In genomic region chr20:47985092-47985850, GRCh38 we compare ENCODE assay signal across 16 cellular contexts.
A peak's percentile ranks its signal among the peaks of the same experiment; 100 is the strongest.
DNase-seq lines count a peak whose midpoint lies in the region; ATAC-seq and TF ChIP-seq lines count a peak whose summit lies in the region.
"Had no signal": no experiment of that assay in that cellular context is flagged by ENCODE, and none has a peak within 500 bp of the region (broad histone marks: within the 10 kb centered on the region; RNA-seq: fewer than 3 reads in every experiment).

No MANE protein-coding gene starts in this region.

- H3K9me3 Mint-ChIP-seq in GM23338 = peaks cover 4% of the 10 kb centered on the region; the same call in 1 of the 3 replicates
- no peaks in the 10 kb centered on the region for H3K9me3 Mint-ChIP-seq in stimulated activated naive B cell treated with anti-CD40 and anti-IgM and Interleukin-4, amounts not matched to agents 10 μg/mL and 1 μg/mL and 100 μg/mL, for 72 hours
- H3K9me3 Mint-ChIP-seq: activated T-helper 1 cell treated with anti-CD3 and anti-CD28 coated beads, Interleukin-12 subunit alpha, Interleukin-12 subunit beta, Interleukin-2, Interleukin-4 antibody, amounts not matched to agents 30 ng/mL and 10 ng/mL and 1 ng/mL, durations not matched to agents 14 hours and 24 hours and 36 hours; CD8-positive, alpha-beta T cell had no signal

- DNase-seq in ACHN = peak; percentile 19
- DNase-seq in GM23338 (ENCODE audit: low spot score) = peak; percentile 68
- DNase-seq in RWPE2 (ENCODE audit: low spot score) = peak; percentile 79
- peak; percentile 72 for DNase-seq in hepatocyte (ENCODE audit: low spot score)
- no peak for DNase-seq in GM13977 (ENCODE audit: low spot score)
- no peak for DNase-seq in substantia nigra (lab: John Stamatoyannopoulos, UW)
- DNase-seq in SKM-1 treated with dmso at 0.1 percent for 144 hours (lab: John Stamatoyannopoulos, UW; ENCODE audit: unreplicated experiment) = no peak
- no peak for DNase-seq in stimulated activated naive B cell treated with anti-CD40 and anti-IgM and Interleukin-4, amounts not matched to agents 10 μg/mL and 1 μg/mL and 100 μg/mL, for 72 hours
- DNase-seq: brain microvascular endothelial cell; CD8-positive, alpha-beta T cell; naive B cell; NCI-H69 had no signal

- H3K27me3 ChIP-seq in GM23338 (ENCODE audit: insufficient read depth) (no peaks in the 10 kb centered on the region), RWPE2 (ENCODE audit: insufficient read depth, poor library complexity, severe bottlenecking) (no peaks in the 10 kb centered on the region), hepatocyte (no peaks in the 10 kb centered on the region)
- H3K27me3 ChIP-seq: brain microvascular endothelial cell, upper lobe of left lung had no signal

- H3K27ac Mint-ChIP-seq in GM23338 = no peak overlapping the region
- H3K27ac Mint-ChIP-seq in stimulated activated naive B cell treated with anti-CD40 and anti-IgM and Interleukin-4, amounts not matched to agents 10 μg/mL and 1 μg/mL and 100 μg/mL, for 72 hours = no peak overlapping the region
- H3K27ac Mint-ChIP-seq: activated T-helper 1 cell treated with anti-CD3 and anti-CD28 coated beads, Interleukin-12 subunit alpha, Interleukin-12 subunit beta, Interleukin-2, Interleukin-4 antibody, amounts not matched to agents 30 ng/mL and 10 ng/mL and 1 ng/mL, durations not matched to agents 14 hours and 24 hours and 36 hours; CD8-positive, alpha-beta T cell had no signal

- WGBS in hepatocyte (ENCODE audit: low lambda C conversion rate, missing lambda C conversion rate) = 71% methylated on average over 7 of the region's 7 CpGs

- H3K4me3 Mint-ChIP-seq in GM23338 = no peak overlapping the region
- no peak overlapping the region for H3K4me3 Mint-ChIP-seq in stimulated activated naive B cell treated with anti-CD40 and anti-IgM and Interleukin-4, amounts not matched to agents 10 μg/mL and 1 μg/mL and 100 μg/mL, for 72 hours
- H3K4me3 Mint-ChIP-seq: activated T-helper 1 cell treated with anti-CD3 and anti-CD28 coated beads, Interleukin-12 subunit alpha, Interleukin-12 subunit beta, Interleukin-2, Interleukin-4 antibody, amounts not matched to agents 30 ng/mL and 10 ng/mL and 1 ng/mL, durations not matched to agents 14 hours and 24 hours and 36 hours; CD8-positive, alpha-beta T cell; naive B cell had no signal

- no peaks in the 10 kb centered on the region for H3K9me2 ChIP-seq in GM23338 (ENCODE audit: insufficient read depth)
- no peaks in the 10 kb centered on the region for H3K9me2 ChIP-seq in hepatocyte (replicated peaks; ENCODE audit: insufficient read depth)

- H3K4me1 Mint-ChIP-seq in GM23338 = no peaks in the 10 kb centered on the region
- peaks cover 14 to 20% of the 10 kb centered on the region in 2 donors for H3K4me1 Mint-ChIP-seq in stimulated activated naive B cell treated with anti-CD40 and anti-IgM and Interleukin-4, amounts not matched to agents 10 μg/mL and 1 μg/mL and 100 μg/mL, for 72 hours

- H3K4me1 ChIP-seq in GM23338 (ENCODE audit: insufficient read depth) (no peaks in the 10 kb centered on the region), RWPE2 (ENCODE audit: insufficient read depth, poor library complexity, severe bottlenecking) (peaks cover 9% of the 10 kb centered on the region), hepatocyte (ENCODE audit: insufficient read depth) (peaks cover 11% of the 10 kb centered on the region)

- H3K79me2 ChIP-seq in GM23338 (replicated peaks; ENCODE audit: insufficient read depth) (no peaks in the 10 kb centered on the region), hepatocyte (no peaks in the 10 kb centered on the region)

- H3K36me3 ChIP-seq in GM23338 (ENCODE audit: insufficient read depth) (no peaks in the 10 kb centered on the region), RWPE2 (ENCODE audit: low read depth) (no peaks in the 10 kb centered on the region), hepatocyte (replicated peaks; ENCODE audit: insufficient read depth, low read depth) (no peaks in the 10 kb centered on the region)
- H3K36me3 ChIP-seq: brain microvascular endothelial cell, upper lobe of left lung had no signal

- H4K20me1 ChIP-seq in GM23338 (replicated peaks; ENCODE audit: insufficient read depth) (no peaks in the 10 kb centered on the region), hepatocyte (ENCODE audit: insufficient read depth, poor library complexity, severe bottlenecking) (no peaks in the 10 kb centered on the region)

- H3K27ac ChIP-seq in GM23338 (ENCODE audit: low read depth) (no peak overlapping the region), RWPE2 (ENCODE audit: poor library complexity, severe bottlenecking) (no peak overlapping the region), hepatocyte (peak overlapping the region; percentile 86), substantia nigra (ENCODE audit: low read depth, low read length, poor library complexity, severe bottlenecking) (no peak overlapping the region)
- H3K27ac ChIP-seq: brain microvascular endothelial cell, upper lobe of left lung had no signal

- H3K9me3 ChIP-seq in RWPE2 (ENCODE audit: severe bottlenecking) = no peaks in the 10 kb centered on the region
- no peaks in the 10 kb centered on the region for H3K9me3 ChIP-seq in hepatocyte (ENCODE audit: low read depth)
- H3K9me3 ChIP-seq: upper lobe of left lung had no signal

- no peaks in the 10 kb centered on the region for H3F3A ChIP-seq in GM23338 (replicated peaks; ENCODE audit: low read depth)

- H3K4me3 ChIP-seq in GM23338 (no peak overlapping the region), RWPE2 (ENCODE audit: severe bottlenecking) (no peak overlapping the region), hepatocyte (no peak overlapping the region)
- H3K4me3 ChIP-seq: upper lobe of left lung had no signal

- TF ChIP-seq CTCF in GM23338 (conservative IDR thresholded peaks at IDR 0.05; ENCODE audit: low read depth in 2 of 2) (no peak), RWPE2 (IDR thresholded peaks at IDR 0.05; ENCODE audit: poor library complexity, severe bottlenecking) (no peak), hepatocyte (IDR thresholded peaks at IDR 0.05; ENCODE audit: poor library complexity) (no peak), GM13977 (IDR thresholded peaks at IDR 0.05; ENCODE audit: extremely low read depth, insufficient read depth, missing control alignments) (no peak)

- ATAC-seq in GM23338 = no peak
- peak; percentile 90 for ATAC-seq in RWPE2 (ENCODE audit: low read depth)
- no peak for ATAC-seq in stimulated activated naive B cell treated with anti-CD40 and anti-IgM and Interleukin-4, amounts not matched to agents 10 μg/mL and 1 μg/mL and 100 μg/mL, for 72 hours (replicated peaks)
- ATAC-seq: CD8-positive, alpha-beta T cell; esophagus mucosa; SK-N-SH treated with all-trans-retinoic acid at 6 μM for 48 hours had no signal

- no peaks in the 10 kb centered on the region for H3K36me3 Mint-ChIP-seq in GM23338 (ENCODE audit: low read depth)
- H3K36me3 Mint-ChIP-seq in stimulated activated naive B cell treated with anti-CD40 and anti-IgM and Interleukin-4, amounts not matched to agents 10 μg/mL and 1 μg/mL and 100 μg/mL, for 72 hours = no peaks in the 10 kb centered on the region
- H3K36me3 Mint-ChIP-seq: CD8-positive, alpha-beta T cell; naive B cell had no signal

- H3K4me2 ChIP-seq in GM23338 (no peak overlapping the region), hepatocyte (peak overlapping the region; percentile 30)

- H2AFZ ChIP-seq in GM23338 (no peak overlapping the region), hepatocyte (peak overlapping the region; percentile 8)

- no peaks in the 10 kb centered on the region for H3K27me3 Mint-ChIP-seq in GM23338 (ENCODE audit: insufficient read depth, low read depth, poor library complexity)
- peaks cover 0 to 15% of the 10 kb centered on the region in 2 donors for H3K27me3 Mint-ChIP-seq in stimulated activated naive B cell treated with anti-CD40 and anti-IgM and Interleukin-4, amounts not matched to agents 10 μg/mL and 1 μg/mL and 100 μg/mL, for 72 hours

- in situ Hi-C loops in ACHN (cut with HindIII; ENCODE audit: low pct_ligation_motif_present, low pct_unique_long_range_greater_than_20kb, low sequenced_read_pairs) (no loop called here), GM13977 (cut with MboI; ENCODE audit: low pct_unique_long_range_greater_than_20kb, low sequenced_read_pairs, unreplicated experiment) (no loop called here)

TF ChIP-seq in GM23338, 12 proteins besides CTCF, POLR2A, EP300 and RAD21 (continues in another document):
- TF ChIP-seq ZNF331 (CRISPR knock-in tag; IDR thresholded peaks at IDR 0.05; ENCODE audit: low read depth) (no peak), EZH2phosphoT487 (IDR thresholded peaks at IDR 0.05; ENCODE audit: unreplicated experiment) (no peak), ZNF114 (CRISPR knock-in tag; IDR thresholded peaks at IDR 0.05) (no peak), JUNB (IDR thresholded peaks at IDR 0.05; ENCODE audit: unreplicated experiment) (no peak), REST (IDR thresholded peaks at IDR 0.05; ENCODE audit: unreplicated experiment) (no peak), CREB1 (CRISPR knock-in tag; IDR thresholded peaks at IDR 0.05; ENCODE audit: low read depth) (no peak), STAT1 (IDR thresholded peaks at IDR 0.05; ENCODE audit: unreplicated experiment) (no peak), EZH2 (IDR thresholded peaks at IDR 0.05; ENCODE audit: low read depth, unreplicated experiment) (no peak), POLR2AphosphoS5 (IDR thresholded peaks at IDR 0.05; ENCODE audit: low read depth) (no peak), NANOG (IDR thresholded peaks at IDR 0.05; ENCODE audit: borderline replicate concordance) (no peak)

Comparison
In these comparisons a context has a peak if more than half of its experiments do, and no peak if none do; other contexts are left out.
1. DNase-seq: peak in ACHN (single experiment), GM23338 (single experiment), RWPE2 (single experiment) and hepatocyte (single experiment); none in GM13977 (single experiment), substantia nigra (0 of 49), SKM-1 treated with dmso at 0.1 percent for 144 hours (single experiment) and stimulated activated naive B cell treated with anti-CD40 and anti-IgM and Interleukin-4, amounts not matched to agents 10 μg/mL and 1 μg/mL and 100 μg/mL, for 72 hours (single experiment).